8 cellular contexts compared by ENCODE assay signal in genomic region chr11:9575531-9576240, GRCh38. TPM values are rescaled to one million over a fixed set of nuclear protein-coding genes. Genes with fewer than 3 reads are reported as not detected.
DNase-seq lines count a peak whose midpoint lies in the region; ATAC-seq, FAIRE-seq and TF ChIP-seq lines count a peak whose summit lies in the region.

No MANE protein-coding gene starts in this region.

- POLR2A ChIA-PET in Panc1 (lab: Charles Lee), result no interaction called here

- TF ChIP-seq POLR2A in GM12892 (IDR thresholded peaks at IDR 0.05; ENCODE audit: low read depth, low read length), result no peak

- H3K27ac ChIP-seq in Panc1 (ENCODE audit: low read length) (peak overlapping the region; percentile 99), esophagus (ENCODE audit: low read depth in 2 of 2, low read length in 1 of 2) (peak overlapping the region; percentile 96 to 97), psoas muscle (peak overlapping the region; percentile 94), caudate nucleus (ENCODE audit: low read depth, low read length) (no peak overlapping the region)

- peaks cover 46% of the 10 kb centered on the region for H3K36me3 ChIP-seq in Panc1 (ENCODE audit: control insufficient read depth, insufficient read depth, low read length)
- H3K36me3 ChIP-seq in esophagus (ENCODE audit: control insufficient read depth in 2 of 2, insufficient read depth in 2 of 2, low read length in 1 of 2), result no peaks in the 10 kb centered on the region
- H3K36me3 ChIP-seq in psoas muscle (ENCODE audit: insufficient read depth in 1 of 2, low read depth in 1 of 2), result peaks cover 2 to 36% of the 10 kb centered on the region in 2 donors

- TF ChIP-seq CTCF in Panc1 (IDR thresholded peaks at IDR 0.05), result no peak
- TF ChIP-seq CTCF in psoas muscle (IDR thresholded peaks at IDR 0.05), result no peak

- intact Hi-C loops in Panc1 (cut with micrococcal nuclease; ENCODE audit: unreplicated experiment) (loop anchor here (10.0 kb wide), 1 partner anchor 729 kb away; the partner anchor contains the start of gene ADM), psoas muscle (cut with DNase I) (loop anchor here in 1 of 2 donors (2.0 kb wide), 1 partner anchor 37 kb away; no protein-coding TSS in a partner anchor)

- H3K9me3 ChIP-seq in Panc1 (ENCODE audit: control insufficient read depth, insufficient read depth, low read depth, low read length) (no peaks in the 10 kb centered on the region), esophagus (ENCODE audit: control insufficient read depth in 2 of 2, insufficient read depth in 1 of 2, low read depth in 1 of 2, low read length in 1 of 2) (no peaks in the 10 kb centered on the region), psoas muscle (no peaks in the 10 kb centered on the region)

- BruUV-seq in Panc1 (replicated peaks; lab: Mats Ljungman, UMichigan), result TSS peak; percentile 60

- 7 to 9% methylated on average over 11 of the region's 11 CpGs for WGBS in esophagus, 2 donors
- WGBS in psoas muscle, 3 donors, result 14 to 20% (median 15%) methylated on average over 11 of the region's 11 CpGs

- FAIRE-seq in GM12892 (lab: Jason Lieb, UNC), result peak; percentile 21

- no peak for DNase-seq in GM12892 (ENCODE audit: insufficient read length)
- DNase-seq in Panc1 (ENCODE audit: low read depth, low spot score), result no peak
- DNase-seq in psoas muscle, result no peak
- no peak for DNase-seq in dermis blood vessel endothelial cell
- no peak for DNase-seq in caudate nucleus (lab: John Stamatoyannopoulos, UW)
- no peak for DNase-seq in NCI-H146 (lab: John Stamatoyannopoulos, UW)
- DNase-seq in activated CD4-positive, alpha-beta T cell treated with anti-CD3 and anti-CD28 coated beads for 48 hours, result no peak

- H3K4me1 ChIP-seq in Panc1 (ENCODE audit: control insufficient read depth, insufficient read depth, low read length) (peaks cover 34% of the 10 kb centered on the region), esophagus (ENCODE audit: control insufficient read depth in 2 of 2, insufficient read depth in 2 of 2, low read length in 1 of 2) (peaks cover 0 to 2% of the 10 kb centered on the region in 2 donors), psoas muscle (peaks cover 2% of the 10 kb centered on the region)

- in situ Hi-C loops in Panc1 (cut with HindIII; ENCODE audit: low pct_unique_long_range_greater_than_20kb, low sequenced_read_pairs), result loop anchor here (25.0 kb wide), 1 partner anchor 737 kb away; the partner anchor contains the start of gene ADM

- CTCF ChIA-PET in Panc1 (lab: Charles Lee), result interaction anchor here (0.5 to 1.3 kb wide), 3 partner anchors 37 to 1325 kb away, joined by 3 to 5 read pairs (median 4); no protein-coding TSS in a partner anchor

- H3K4me3 ChIP-seq in Panc1 (ENCODE audit: low read depth in 2 of 2, low read length in 2 of 2) (peak overlapping the region; percentile 85 to 87), esophagus (ENCODE audit: low read depth in 1 of 2, low read length in 2 of 2) (peak overlapping the region; percentile 87 to 98), psoas muscle (peak overlapping the region; percentile 78)

- no peaks in the 10 kb centered on the region for H3K27me3 ChIP-seq in Panc1 (ENCODE audit: control insufficient read depth, insufficient read depth, low read length)
- H3K27me3 ChIP-seq in esophagus (ENCODE audit: control insufficient read depth in 1 of 2, insufficient read depth in 2 of 2, low read length in 2 of 2), result no peaks in the 10 kb centered on the region
- peaks cover 0 to 4% (median 0%) of the 10 kb centered on the region in 3 donors for H3K27me3 ChIP-seq in psoas muscle (ENCODE audit: insufficient read depth in 3 of 3, low read length in 2 of 3)

- ATAC-seq in Panc1 (no peak), psoas muscle (no peak)

RNA-seq across cellular contexts. Expression of gene WEE1, which starts 2.2 kb away (rescaled TPM):
- polyA plus RNA-seq in GM12892 (2012; ENCODE audit: missing spikeins), result 38.4 TPM
- total RNA-seq in Panc1 (2021; ENCODE audit: unreplicated experiment) (67.9 TPM), psoas muscle (10 to 100 TPM in 3 of 4 donors, 1 to 10 TPM in 1; 4.8 to 58.6 (median 20.4) TPM), dermis blood vessel endothelial cell (32.0 and 35.1 TPM in 2 replicates)
- 25.1 TPM for polyA plus RNA-seq in Panc1 (2012; ENCODE audit: insufficient read length)
- polyA plus RNA-seq in esophagus (10 to 100 TPM; 16.2 to 18.3 TPM), psoas muscle (1 to 10 TPM; 4.2 to 8.2 (median 5.3) TPM)
